ENCODE assay signal across 6 cellular contexts in the genomic region with DNA sequence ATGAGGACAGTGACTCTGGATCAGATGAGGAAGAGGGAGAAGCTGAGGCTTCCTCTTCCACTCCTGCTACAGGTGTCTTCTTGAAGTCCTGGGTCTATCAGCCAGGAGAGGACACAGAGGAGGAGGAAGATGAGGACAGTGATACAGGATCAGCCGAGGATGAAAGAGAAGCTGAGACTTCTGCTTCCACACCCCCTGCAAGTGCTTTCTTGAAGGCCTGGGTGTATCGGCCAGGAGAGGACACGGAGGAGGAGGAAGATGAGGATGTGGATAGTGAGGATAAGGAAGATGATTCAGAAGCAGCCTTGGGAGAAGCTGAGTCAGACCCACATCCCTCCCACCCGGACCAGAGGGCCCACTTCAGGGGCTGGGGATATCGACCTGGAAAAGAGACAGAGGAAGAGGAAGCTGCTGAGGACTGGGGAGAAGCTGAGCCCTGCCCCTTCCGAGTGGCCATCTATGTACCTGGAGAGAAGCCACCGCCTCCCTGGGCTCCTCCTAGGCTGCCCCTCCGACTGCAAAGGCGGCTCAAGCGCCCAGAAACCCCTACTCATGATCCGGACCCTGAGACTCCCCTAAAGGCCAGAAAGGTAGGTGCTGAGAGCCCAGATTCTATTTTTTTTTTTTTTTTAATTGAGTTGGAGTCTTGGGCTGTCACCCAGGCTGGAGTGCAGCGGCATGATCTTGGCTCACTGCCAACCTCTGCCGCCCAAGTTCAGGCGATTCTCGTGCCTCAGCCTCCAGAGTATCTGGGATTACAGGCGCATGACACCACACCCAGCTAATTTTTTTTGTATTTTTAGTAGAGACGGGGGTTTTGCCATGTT. TPM values are rescaled to one million over a fixed set of nuclear protein-coding genes. Genes with fewer than 3 reads are reported as not detected.
DNase-seq lines count a peak whose midpoint lies in the region; ATAC-seq and TF ChIP-seq lines count a peak whose summit lies in the region.

No MANE protein-coding gene starts in this region.

- DNase-seq in Panc1 (ENCODE audit: low read depth, low spot score) = no peak
- DNase-seq in stimulated activated CD8-positive, alpha-beta memory T cell treated with anti-CD3 and anti-CD28 coated beads, Interleukin-4, amount 100 ng/mL, for 48 hours = peak; percentile 37
- no peak for DNase-seq in NCI-H510A (lab: John Stamatoyannopoulos, UW)

- no peak for TF ChIP-seq CTCF in Panc1 (IDR thresholded peaks at IDR 0.05)

- H3K4me1 ChIP-seq in Panc1 (ENCODE audit: control insufficient read depth, insufficient read depth, low read length) (peaks cover 10% of the 10 kb centered on the region), esophagus (ENCODE audit: control insufficient read depth in 2 of 2, insufficient read depth in 2 of 2, low read length in 1 of 2) (peaks cover 7 to 9% of the 10 kb centered on the region in 2 donors)

- H3K36me3 ChIP-seq in Panc1 (ENCODE audit: control insufficient read depth, insufficient read depth, low read length) = peaks cover 10% of the 10 kb centered on the region; the same call in 1 of the 2 replicates
- peaks cover 11 to 16% of the 10 kb centered on the region in 2 donors for H3K36me3 ChIP-seq in esophagus (ENCODE audit: control insufficient read depth in 2 of 2, insufficient read depth in 2 of 2, low read length in 1 of 2)

- BruUV-seq in Panc1 (replicated peaks; lab: Mats Ljungman, UMichigan) = no TSS peak

- POLR2A ChIA-PET in Panc1 (lab: Charles Lee) = interaction anchor here (0.6 kb wide), 2 partner anchors 45 to 185 kb away, joined by 5 to 16 read pairs; no protein-coding TSS in a partner anchor

- in situ Hi-C loops in Panc1 (cut with HindIII; ENCODE audit: low pct_unique_long_range_greater_than_20kb, low sequenced_read_pairs) = no loop called here

- intact Hi-C loops in Panc1 (cut with micrococcal nuclease; ENCODE audit: unreplicated experiment) = no loop called here

- H3K27ac ChIP-seq in Panc1 (ENCODE audit: low read length) (peak overlapping the region; percentile 93), esophagus (ENCODE audit: low read depth in 2 of 2, low read length in 1 of 2) (peak overlapping the region; percentile 97 to 100)

- 10 to 25% methylated on average over 17 of the region's 17 CpGs for WGBS in esophagus, 2 donors

- no peaks in the 10 kb centered on the region for H3K9me3 ChIP-seq in Panc1 (ENCODE audit: control insufficient read depth, insufficient read depth, low read depth, low read length)
- no peaks in the 10 kb centered on the region for H3K9me3 ChIP-seq in esophagus (ENCODE audit: control insufficient read depth in 2 of 2, insufficient read depth in 1 of 2, low read depth in 1 of 2, low read length in 1 of 2)

- CTCF ChIA-PET in Panc1 (lab: Charles Lee) = no interaction called here

- peak; percentile 18; the same call in 1 of the 2 replicates for ATAC-seq in Panc1
- no peak for ATAC-seq in GM21825 (IDR thresholded peaks at IDR 0.05; ENCODE audit: unreplicated experiment)

- H3K4me3 ChIP-seq in GM08714 (ENCODE audit: low read length) (peak overlapping the region; percentile 85), Panc1 (ENCODE audit: low read depth in 2 of 2, low read length in 2 of 2) (peak overlapping the region; percentile 84 to 99), esophagus (ENCODE audit: low read depth in 1 of 2, low read length in 2 of 2) (peak overlapping the region; percentile 89 to 93)

- H3K27me3 ChIP-seq in Panc1 (ENCODE audit: control insufficient read depth, insufficient read depth, low read length) (no peaks in the 10 kb centered on the region), esophagus (ENCODE audit: control insufficient read depth in 1 of 2, insufficient read depth in 2 of 2, low read length in 2 of 2) (no peaks in the 10 kb centered on the region)

RNA-seq across cellular contexts. Expression of a gene that starts 2.3 kb away (rescaled TPM):
- 27.1 TPM for total RNA-seq in Panc1 (2021; ENCODE audit: unreplicated experiment)
- polyA plus RNA-seq in Panc1 (2012; ENCODE audit: insufficient read length) = 21.8 TPM
- polyA plus RNA-seq in esophagus = 100 to 1,000 TPM in 1 of 2 donors, 10 to 100 TPM in 1; 38.0 to 145 TPM

RNA-seq across cellular contexts. Expression of a gene that starts 6.1 kb away (rescaled TPM):
- total RNA-seq in Panc1 (2021; ENCODE audit: unreplicated experiment) = 4.2 TPM
- polyA plus RNA-seq in Panc1 (2012; ENCODE audit: insufficient read length) = 4.4 TPM
- 1 to 10 TPM; 8.6 to 9.2 TPM for polyA plus RNA-seq in esophagus

RNA-seq across cellular contexts. Expression of a gene that starts 24.0 kb away (rescaled TPM):
- total RNA-seq in Panc1 (2021; ENCODE audit: unreplicated experiment) = 0.15 TPM
- not detected for polyA plus RNA-seq in Panc1 (2012; ENCODE audit: insufficient read length)
- polyA plus RNA-seq in esophagus = under 1 TPM in 1 of 2 donors, not detected in 1; 0.08 TPM

RNA-seq across cellular contexts. Expression of a gene that starts 25.6 kb away (rescaled TPM):
- total RNA-seq in Panc1 (2021; ENCODE audit: unreplicated experiment) = 102 TPM
- polyA plus RNA-seq in Panc1 (2012; ENCODE audit: insufficient read length) = 259 TPM
- polyA plus RNA-seq in esophagus = 100 to 1,000 TPM in 1 of 2 donors, 10 to 100 TPM in 1; 88.2 to 116 TPM

RNA-seq across cellular contexts. Expression of a gene that starts 38.2 kb away (rescaled TPM):
- total RNA-seq in Panc1 (2021; ENCODE audit: unreplicated experiment) = 20.8 TPM
- 44.5 TPM for polyA plus RNA-seq in Panc1 (2012; ENCODE audit: insufficient read length)
- 1 to 10 TPM; 2.2 to 3.4 TPM for polyA plus RNA-seq in esophagus
